8 cellular contexts compared by ENCODE assay signal in the genomic region with DNA sequence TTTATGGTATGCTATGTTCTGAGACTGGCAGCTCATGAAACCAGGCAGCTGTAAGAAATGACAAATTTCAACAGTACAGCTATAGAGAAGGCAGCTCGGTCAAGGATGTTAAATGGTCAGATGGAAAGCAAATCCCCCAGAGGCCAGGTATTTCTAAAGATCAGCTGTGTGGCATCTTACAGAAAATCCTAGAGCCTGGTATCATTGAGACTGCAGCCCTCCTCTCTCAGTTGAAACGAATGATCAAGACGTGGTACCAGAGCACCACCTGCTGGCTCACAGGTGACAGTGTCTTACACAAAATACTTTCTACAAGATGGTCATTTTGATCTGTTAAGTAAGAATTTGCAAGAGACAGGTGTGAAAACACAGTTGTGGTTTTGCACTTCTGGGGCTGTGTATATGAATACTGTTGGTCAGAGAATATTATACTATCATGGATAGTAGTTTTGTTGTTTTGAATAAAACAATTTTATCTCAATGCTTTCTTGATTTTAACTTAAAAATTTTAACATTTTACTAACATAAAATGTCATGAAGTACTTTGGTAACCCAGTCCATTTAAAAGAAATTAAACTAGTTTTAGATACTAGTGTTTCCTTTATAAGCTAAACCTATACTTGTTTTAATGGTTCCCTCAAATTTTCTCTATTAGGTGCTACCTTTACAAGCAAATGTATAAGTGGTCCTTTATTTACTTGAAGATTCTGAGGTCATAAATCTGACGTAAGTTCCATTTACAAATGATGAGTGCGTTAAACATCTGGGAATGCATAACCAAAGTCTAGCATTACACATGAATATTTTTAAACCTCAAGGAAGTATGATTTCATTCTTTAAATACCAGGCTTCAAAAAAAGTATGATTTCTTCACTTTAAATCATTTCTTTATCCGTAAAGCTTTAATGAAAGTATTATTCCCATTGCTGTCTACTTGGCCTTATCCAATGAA.
A peak's percentile ranks its signal among the peaks of the same experiment; 100 is the strongest.
DNase-seq lines count a peak whose midpoint lies in the region; ATAC-seq and TF ChIP-seq lines count a peak whose summit lies in the region.

No MANE protein-coding gene starts in this region.

- H3K9me3 Mint-ChIP-seq in activated naive CD8-positive, alpha-beta T cell treated with anti-CD3 and anti-CD28 coated beads, Interleukin-2, amount 10 ng/mL, durations not matched to agents 7 days and 5 days, result no peaks in the 10 kb centered on the region
- no peaks in the 10 kb centered on the region for H3K9me3 Mint-ChIP-seq in progenitor cell of endocrine pancreas (ENCODE audit: low read depth)

- H3K36me3 Mint-ChIP-seq in activated naive CD8-positive, alpha-beta T cell treated with anti-CD3 and anti-CD28 coated beads, Interleukin-2, amount 10 ng/mL, durations not matched to agents 7 days and 5 days, result no peaks in the 10 kb centered on the region
- no peaks in the 10 kb centered on the region for H3K36me3 Mint-ChIP-seq in progenitor cell of endocrine pancreas (ENCODE audit: insufficient read depth)

- peak; percentile 63 for ATAC-seq in GM21619 (IDR thresholded peaks at IDR 0.05; ENCODE audit: unreplicated experiment)
- ATAC-seq in activated naive CD8-positive, alpha-beta T cell treated with anti-CD3 and anti-CD28 coated beads, Interleukin-2, amount 10 ng/mL, durations not matched to agents 7 days and 5 days (ENCODE audit: low read depth), result peak; percentile 47
- peak; percentile 34 to 65 (median 53) for ATAC-seq in heart left ventricle

- no peak for TF ChIP-seq POLR2A in heart left ventricle (IDR thresholded peaks at IDR 0.05)

- H3K27ac Mint-ChIP-seq in activated naive CD8-positive, alpha-beta T cell treated with anti-CD3 and anti-CD28 coated beads, Interleukin-2, amount 10 ng/mL, durations not matched to agents 7 days and 5 days, result no peak overlapping the region
- no peak overlapping the region for H3K27ac Mint-ChIP-seq in progenitor cell of endocrine pancreas

- peak overlapping the region in 11 of 12 donors; percentile 4 to 64 (median 35) for H3K27ac ChIP-seq in heart left ventricle

- H3K36me3 ChIP-seq in heart left ventricle, result no peaks in the 10 kb centered on the region

- no peaks in the 10 kb centered on the region for H3K27me3 ChIP-seq in heart left ventricle

- H3K4me3 ChIP-seq in Jurkat, Clone E6-1 (ENCODE audit: low read length), result no peak overlapping the region
- no peak overlapping the region for H3K4me3 ChIP-seq in heart left ventricle

- H3K27me3 Mint-ChIP-seq in activated naive CD8-positive, alpha-beta T cell treated with anti-CD3 and anti-CD28 coated beads, Interleukin-2, amount 10 ng/mL, durations not matched to agents 7 days and 5 days, result peaks cover 7% of the 10 kb centered on the region
- H3K27me3 Mint-ChIP-seq in progenitor cell of endocrine pancreas, result no peaks in the 10 kb centered on the region

- peak; percentile 59 to 86 (median 76) for TF ChIP-seq CTCF in heart left ventricle (IDR thresholded peaks at IDR 0.05)
- TF ChIP-seq CTCF in progenitor cell of endocrine pancreas (IDR thresholded peaks at IDR 0.05; ENCODE audit: unreplicated experiment), result peak; percentile 90

- no peak overlapping the region for H3K4me3 Mint-ChIP-seq in activated naive CD8-positive, alpha-beta T cell treated with anti-CD3 and anti-CD28 coated beads, Interleukin-2, amount 10 ng/mL, durations not matched to agents 7 days and 5 days
- H3K4me3 Mint-ChIP-seq in progenitor cell of endocrine pancreas (ENCODE audit: low read depth), result no peak overlapping the region

- peak; percentile 73 for DNase-seq in GM04503 (ENCODE audit: low read depth)
- peak; percentile 65 for DNase-seq in Jurkat, Clone E6-1 (ENCODE audit: low read depth, low spot score)
- DNase-seq in RPMI7951 (ENCODE audit: low read depth), result peak; percentile 58
- DNase-seq in activated naive CD8-positive, alpha-beta T cell treated with anti-CD3 and anti-CD28 coated beads, Interleukin-2, amount 10 ng/mL, durations not matched to agents 7 days and 5 days, result peak; percentile 38
- peak in 4 of 5 donors; percentile 52 to 63 (median 61) for DNase-seq in heart left ventricle
- DNase-seq in progenitor cell of endocrine pancreas (ENCODE audit: low spot score, unreplicated experiment), result peak; percentile 45
- no peak for DNase-seq in mesenteric fat pad (ENCODE audit: low spot score)

- POLR2A ChIA-PET in activated naive CD8-positive, alpha-beta T cell treated with anti-CD3 and anti-CD28 coated beads, Interleukin-2, amount 10 ng/mL, durations not matched to agents 7 days and 5 days (lab: Charles Lee), result no interaction called here

- H3K9me3 ChIP-seq in heart left ventricle, result no peaks in the 10 kb centered on the region

- H3K4me1 ChIP-seq in heart left ventricle, result peaks cover 0 to 58% (median 21%) of the 10 kb centered on the region in 12 donors

- intact Hi-C loops in heart left ventricle (cut with DNase I), result loop anchor here (1.0 to 10.0 kb wide), 8 partner anchors 46 to 402 kb away; no protein-coding TSS in a partner anchor

- 26 to 29% (median 26%) methylated on average over 6 of the region's 6 CpGs for WGBS in heart left ventricle, 4 donors

- no peaks in the 10 kb centered on the region for H3K4me1 Mint-ChIP-seq in activated naive CD8-positive, alpha-beta T cell treated with anti-CD3 and anti-CD28 coated beads, Interleukin-2, amount 10 ng/mL, durations not matched to agents 7 days and 5 days
- H3K4me1 Mint-ChIP-seq in progenitor cell of endocrine pancreas (ENCODE audit: low read depth), result peaks cover 33% of the 10 kb centered on the region
